11 cellular contexts compared by ENCODE assay signal in genomic region chr6:57013501-57013900, GRCh38. TPM values are rescaled to one million over a fixed set of nuclear protein-coding genes. Genes with fewer than 3 reads are reported as not detected.
DNase-seq lines count a peak whose midpoint lies in the region; ATAC-seq, FAIRE-seq and TF ChIP-seq lines count a peak whose summit lies in the region.
"Had no signal": no experiment of that assay in that cellular context is flagged by ENCODE, and none has a peak within 500 bp of the region (broad histone marks: within the 10 kb centered on the region; RNA-seq: fewer than 3 reads in every experiment).

No MANE protein-coding gene starts in this region.

- no peak for ATAC-seq in GM18520 (IDR thresholded peaks at IDR 0.05; ENCODE audit: unreplicated experiment)
- ATAC-seq: gastroesophageal sphincter had no signal

- H3K27me3 ChIP-seq in MG63 = no peaks in the 10 kb centered on the region
- no peaks in the 10 kb centered on the region for H3K27me3 ChIP-seq in bronchial epithelial cell (ENCODE audit: control insufficient read depth, insufficient read depth, low read length)
- no peaks in the 10 kb centered on the region for H3K27me3 ChIP-seq in testis
- H3K27me3 ChIP-seq: gastroesophageal sphincter had no signal

- TF ChIP-seq POLR2A in testis (IDR thresholded peaks at IDR 0.05) = no peak

- H3K9me3 ChIP-seq in MG63 (no peaks in the 10 kb centered on the region), testis (no peaks in the 10 kb centered on the region)
- H3K9me3 ChIP-seq: gastroesophageal sphincter had no signal

- H3K27ac ChIP-seq in coronary artery (no peak overlapping the region), testis (no peak overlapping the region)
- H3K27ac ChIP-seq: gastroesophageal sphincter had no signal

- 65 to 81% methylated on average over 4 of the region's 4 CpGs for WGBS in testis, 2 donors

- H3K36me3 ChIP-seq in MG63 (no peaks in the 10 kb centered on the region), bronchial epithelial cell (ENCODE audit: control insufficient read depth, insufficient read depth, low read length) (no peaks in the 10 kb centered on the region), testis (ENCODE audit: low read depth, missing control alignments) (no peaks in the 10 kb centered on the region)
- H3K36me3 ChIP-seq: gastroesophageal sphincter had no signal

- no peak overlapping the region for H3K4me3 ChIP-seq in MG63
- no peak overlapping the region for H3K4me3 ChIP-seq in bronchial epithelial cell (ENCODE audit: low read depth, low read length)
- no peak overlapping the region for H3K4me3 ChIP-seq in coronary artery
- H3K4me3 ChIP-seq in testis = no peak overlapping the region
- H3K4me3 ChIP-seq: gastroesophageal sphincter had no signal

- peak; percentile 86 for DNase-seq in Daoy (ENCODE audit: low read depth)
- peak; percentile 78 for DNase-seq in MG63
- peak; percentile 79 for DNase-seq in bronchial epithelial cell (ENCODE audit: low read depth)
- peak; percentile 93 for DNase-seq in kidney tubule cell (ENCODE audit: low spot score)
- DNase-seq in coronary artery (ENCODE audit: low spot score) = no peak
- no peak for DNase-seq in ecto neural progenitor cell (ENCODE audit: low spot score)
- DNase-seq in testis = no peak
- DNase-seq: NCI-H2029 had no signal

- no peak for FAIRE-seq in bronchial epithelial cell (lab: Jason Lieb, UNC)

- TF ChIP-seq CTCF in bronchial epithelial cell (IDR thresholded peaks at IDR 0.05; ENCODE audit: insufficient read depth, low read length, severe bottlenecking) = no peak
- TF ChIP-seq CTCF in coronary artery (IDR thresholded peaks at IDR 0.05) = no peak
- TF ChIP-seq CTCF in testis (IDR thresholded peaks at IDR 0.05) = no peak

- no peaks in the 10 kb centered on the region for H3K4me1 ChIP-seq in testis
- H3K4me1 ChIP-seq: gastroesophageal sphincter had no signal

- intact Hi-C loops in testis (cut with DNase I; ENCODE audit: low total_unique reads) = no loop called here

RNA-seq across cellular contexts. Expression of gene KIAA1586, which starts 33.0 kb away (rescaled TPM):
- 17.4 and 19.7 TPM in 2 replicates for total RNA-seq in Daoy (2014; rRNA removed; shearing (Covaris generic))
- 3.4 and 12.9 TPM in 2 replicates for total RNA-seq in MG63 (2014; rRNA removed; shearing (Covaris generic); ENCODE audit: low replicate concordance)
- 4.1 and 4.5 TPM in 2 replicates for total RNA-seq in bronchial epithelial cell
- 10 to 100 TPM; 11.0 to 12.7 TPM for total RNA-seq in testis
- polyA plus RNA-seq in testis (ENCODE audit: insufficient read depth, low read depth, low replicate concordance) = 6.7 TPM

RNA-seq across cellular contexts. Expression of gene BEND6, which starts 58.6 kb away (rescaled TPM):
- total RNA-seq in Daoy (2014; rRNA removed; shearing (Covaris generic)) = 8.1 and 9.0 TPM in 2 replicates
- total RNA-seq in MG63 (2014; rRNA removed; shearing (Covaris generic); ENCODE audit: low replicate concordance) = 0.49 and 0.91 TPM in 2 replicates
- 0.53 and 1.3 TPM in 2 replicates for total RNA-seq in bronchial epithelial cell
- 1 to 10 TPM; 1.0 to 1.4 TPM for total RNA-seq in testis
- polyA plus RNA-seq in testis (ENCODE audit: insufficient read depth, low read depth, low replicate concordance) = 0.87 TPM
- total RNA-seq: HT-29 had no signal

Comparison
In these comparisons a context has a peak if more than half of its experiments do, and no peak if none do; other contexts are left out.
1. DNase-seq: peak in Daoy (single experiment), MG63 (single experiment), bronchial epithelial cell (single experiment) and kidney tubule cell (single experiment); none in coronary artery (single experiment), ecto neural progenitor cell (single experiment) and testis (single experiment).